Comparison of ENCODE assay signal across 9 cellular contexts in the genomic region with DNA sequence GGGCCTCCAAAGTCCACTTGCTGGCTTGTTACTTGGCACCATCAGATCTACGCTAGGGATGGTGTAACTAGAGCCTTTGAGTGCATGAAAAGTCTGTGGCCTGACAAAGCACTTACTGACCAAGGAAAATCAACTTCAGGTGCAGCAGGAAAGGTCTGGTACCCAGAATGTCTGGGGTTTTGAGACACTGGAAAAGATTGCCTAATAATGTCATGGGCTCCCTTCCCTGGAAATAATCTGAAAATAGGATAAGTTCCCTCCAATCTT.
DNase-seq lines count a peak whose midpoint lies in the region; ATAC-seq and TF ChIP-seq lines count a peak whose summit lies in the region.
"Had no signal": no experiment of that assay in that cellular context is flagged by ENCODE, and none has a peak within 500 bp of the region (broad histone marks: within the 10 kb centered on the region; RNA-seq: fewer than 3 reads in every experiment).

No MANE protein-coding gene starts in this region.

- DNase-seq in T-helper 1 cell = no peak
- no peak for DNase-seq in T-cell
- DNase-seq in spleen = no peak
- no peak for DNase-seq in midbrain (lab: John Stamatoyannopoulos, UW)
- no peak for DNase-seq in GM10248 (ENCODE audit: extremely low spot score)
- no peak for DNase-seq in NCI-H774 (lab: John Stamatoyannopoulos, UW)
- DNase-seq: H9 had no signal

- ATAC-seq in T-cell (replicated peaks in 1 of 4) (no peak), gastroesophageal sphincter (no peak)

- TF ChIP-seq POLR2A in gastroesophageal sphincter (IDR thresholded peaks at IDR 0.05) = no peak
- no peak for TF ChIP-seq POLR2A in spleen (IDR thresholded peaks at IDR 0.05)

- H3K27ac Mint-ChIP-seq in T-helper 1 cell treated with Interleukin-12 subunit alpha and Interleukin-12 subunit beta and Interleukin-4 antibody, amounts not matched to agents 30 μg/mL and 1 μg/mL, for 36 hours = peak overlapping the region; percentile 84
- H3K27ac Mint-ChIP-seq in T-cell = peak overlapping the region; percentile 95 to 96

- H3K9me3 ChIP-seq in gastroesophageal sphincter (no peaks in the 10 kb centered on the region), spleen (no peaks in the 10 kb centered on the region)

- no peaks in the 10 kb centered on the region for H3K36me3 Mint-ChIP-seq in T-helper 1 cell treated with Interleukin-12 subunit alpha and Interleukin-12 subunit beta and Interleukin-4 antibody, amounts not matched to agents 30 μg/mL and 1 μg/mL, for 36 hours (ENCODE audit: low read depth)
- no peaks in the 10 kb centered on the region for H3K36me3 Mint-ChIP-seq in T-cell

- POLR2A ChIA-PET in T-cell (lab: Charles Lee) (interaction anchor here in 1 of 2 donors (1.1 to 1.8 kb wide), 3 partner anchors 95 to 109 kb away, joined by 5 to 7 read pairs (median 5); no protein-coding TSS in a partner anchor), GM10248 (lab: Yijun Ruan, JAX) (interaction anchor here (0.5 kb wide), 1 partner anchor 755 kb away, joined by 3 read pairs; no protein-coding TSS in a partner anchor)

- TF ChIP-seq EP300 in gastroesophageal sphincter (IDR thresholded peaks at IDR 0.05) = no peak

- H3K36me3 ChIP-seq in gastroesophageal sphincter (no peaks in the 10 kb centered on the region), spleen (no peaks in the 10 kb centered on the region)

- peaks cover 11 to 91% (median 50%) of the 10 kb centered on the region in 3 donors for H3K4me1 ChIP-seq in gastroesophageal sphincter
- peaks cover 34 to 83% (median 66%) of the 10 kb centered on the region in 6 donors for H3K4me1 ChIP-seq in spleen

- peaks cover 45% of the 10 kb centered on the region for H3K4me1 Mint-ChIP-seq in T-helper 1 cell treated with Interleukin-12 subunit alpha and Interleukin-12 subunit beta and Interleukin-4 antibody, amounts not matched to agents 30 μg/mL and 1 μg/mL, for 36 hours (ENCODE audit: low read depth)
- peaks cover 52 to 67% (median 64%) of the 10 kb centered on the region in 3 donors for H3K4me1 Mint-ChIP-seq in T-cell

- WGBS in gastroesophageal sphincter (ENCODE audit: low coverage in 1 of 2), 2 donors = 100% methylated on average over 1 of the region's 1 CpG; no CpG with 5 or more reads in 1 of the 2 donors
- WGBS in spleen, 5 donors = 92 to 100% (median 97%) methylated on average over 1 of the region's 1 CpG

- no peaks in the 10 kb centered on the region for H3K9me3 Mint-ChIP-seq in T-helper 1 cell treated with Interleukin-12 subunit alpha and Interleukin-12 subunit beta and Interleukin-4 antibody, amounts not matched to agents 30 μg/mL and 1 μg/mL, for 36 hours
- H3K9me3 Mint-ChIP-seq in T-cell = no peaks in the 10 kb centered on the region

- TF ChIP-seq CTCF in gastroesophageal sphincter (IDR thresholded peaks at IDR 0.05) = no peak
- TF ChIP-seq CTCF in spleen (IDR thresholded peaks at IDR 0.05 in 8 of 11, conservative IDR thresholded peaks at IDR 0.05 in 3 of 11) = no peak
- TF ChIP-seq CTCF in GM10248 (IDR thresholded peaks at IDR 0.05; ENCODE audit: control extremely low read depth, extremely low read depth, low read depth, missing control alignments) = no peak

- H3K4me3 Mint-ChIP-seq in T-helper 1 cell treated with Interleukin-12 subunit alpha and Interleukin-12 subunit beta and Interleukin-4 antibody, amounts not matched to agents 30 μg/mL and 1 μg/mL, for 36 hours = no peak overlapping the region
- no peak overlapping the region for H3K4me3 Mint-ChIP-seq in T-cell
- H3K4me3 Mint-ChIP-seq: H9 had no signal

- H3K4me3 ChIP-seq in gastroesophageal sphincter (no peak overlapping the region), spleen (no peak overlapping the region)

- CTCF ChIA-PET in T-cell (lab: Charles Lee) (interaction anchor here in 1 of 2 donors (0.6 to 2.0 kb wide), 4 partner anchors 94 to 179 kb away, joined by 3 to 6 read pairs (median 4); no protein-coding TSS in a partner anchor), GM10248 (lab: Yijun Ruan, JAX) (interaction anchor here (4.9 kb wide), 1 partner anchor 8 kb away, joined by 18 read pairs; no protein-coding TSS in a partner anchor)

- H3K27me3 ChIP-seq in gastroesophageal sphincter (no peaks in the 10 kb centered on the region), spleen (replicated peaks in 1 of 7) (no peaks in the 10 kb centered on the region)

- intact Hi-C loops in spleen (cut with DNase I; ENCODE audit: low total_unique reads) = no loop called here

- H3K27ac ChIP-seq in gastroesophageal sphincter (peak overlapping the region; percentile 74 to 87 (median 79)), spleen (peak overlapping the region; percentile 49 to 96 (median 91))

- no peaks in the 10 kb centered on the region for H3K27me3 Mint-ChIP-seq in T-helper 1 cell treated with Interleukin-12 subunit alpha and Interleukin-12 subunit beta and Interleukin-4 antibody, amounts not matched to agents 30 μg/mL and 1 μg/mL, for 36 hours (ENCODE audit: low read depth)
- no peaks in the 10 kb centered on the region for H3K27me3 Mint-ChIP-seq in T-cell
